ENCODE assay signal across 9 cellular contexts in the genomic region with DNA sequence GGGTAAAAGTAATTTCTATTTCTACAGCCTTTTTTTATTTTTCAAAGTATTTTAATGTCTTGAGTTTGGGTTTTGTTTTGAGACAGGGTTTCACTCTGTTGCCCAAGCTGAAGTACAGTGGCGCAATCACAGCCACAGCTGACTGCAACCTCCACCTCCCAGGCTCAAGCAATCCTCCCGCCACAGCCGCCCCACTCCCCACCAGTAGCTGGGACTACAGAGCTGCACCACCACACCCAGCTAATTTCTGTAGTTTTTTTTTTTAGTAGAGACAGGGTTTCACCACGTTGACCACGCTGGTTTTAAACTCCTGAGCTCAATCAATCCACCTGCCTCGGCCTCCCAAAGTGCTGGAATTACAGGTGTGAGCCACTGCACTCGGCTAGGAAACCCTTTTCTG. TPM values are rescaled to one million over a fixed set of nuclear protein-coding genes. Genes with fewer than 3 reads are reported as not detected.
A peak's percentile ranks its signal among the peaks of the same experiment; 100 is the strongest.
DNase-seq lines count a peak whose midpoint lies in the region; TF ChIP-seq lines count a peak whose summit lies in the region.
"Had no signal": no experiment of that assay in that cellular context is flagged by ENCODE, and none has a peak within 500 bp of the region (broad histone marks: within the 10 kb centered on the region; RNA-seq: fewer than 3 reads in every experiment).

No MANE protein-coding gene starts in this region.

- TF ChIP-seq CTCF in NB4 (IDR thresholded peaks at IDR 0.05; ENCODE audit: low read depth, low read length) (no peak), mammary epithelial cell (conservative IDR thresholded peaks at IDR 0.05 in 1 of 2, IDR thresholded peaks at IDR 0.05 in 1 of 2; ENCODE audit: extremely low read depth in 1 of 2, insufficient read depth in 1 of 2, low read depth in 1 of 2, low read length in 2 of 2) (no peak), neutrophil (IDR thresholded peaks at IDR 0.05) (no peak)

- H3K4me1 ChIP-seq in mammary epithelial cell (ENCODE audit: insufficient read depth, low read length) (peaks cover 55% of the 10 kb centered on the region), neutrophil (ENCODE audit: control insufficient read depth in 1 of 2, insufficient read depth in 1 of 2, low read depth in 1 of 2, low read length in 1 of 2) (peaks cover 41 to 55% of the 10 kb centered on the region in 2 experiments)

- H3K36me3 ChIP-seq in mammary epithelial cell (ENCODE audit: insufficient read depth, low read length) = no peaks in the 10 kb centered on the region
- peaks cover 4% of the 10 kb centered on the region for H3K36me3 ChIP-seq in neutrophil

- no TSS peak for BruUV-seq in mammary epithelial cell (replicated peaks; lab: Mats Ljungman, UMichigan)

- no peak for TF ChIP-seq POLR2A in NB4 (IDR thresholded peaks at IDR 0.05; ENCODE audit: extremely low read depth, insufficient read length)

- in situ Hi-C loops in mammary epithelial cell (cut with MboI; ENCODE audit: low sequenced_read_pairs in 2 of 2) = loop anchor here in 1 of 2 donors (5.0 kb wide), 1 partner anchor 96 kb away; no protein-coding TSS in a partner anchor

- DNase-seq in DMS53 (lab: John Stamatoyannopoulos, UW) = peak; percentile 7
- DNase-seq in DMS53 treated with DMSO at 0.1 percent for 48 hours (lab: John Stamatoyannopoulos, UW; ENCODE audit: unreplicated experiment) = no peak
- peak; percentile 91 for DNase-seq in NB4 (ENCODE audit: low read depth)
- DNase-seq in mammary epithelial cell = peak; percentile 48
- DNase-seq in NCI-H526 (lab: John Stamatoyannopoulos, UW) = no peak
- DNase-seq in T1000 (lab: John Stamatoyannopoulos, UW) = no peak
- no peak for DNase-seq in SHP77 treated with DMSO at 0.1 percent for 48 hours (lab: John Stamatoyannopoulos, UW)

- H3K27me3 ChIP-seq in mammary epithelial cell (ENCODE audit: insufficient read depth, low read length) = no peaks in the 10 kb centered on the region
- no peaks in the 10 kb centered on the region for H3K27me3 ChIP-seq in neutrophil

- no peak overlapping the region for H3K9ac ChIP-seq in mammary epithelial cell (ENCODE audit: insufficient read depth, low read length)

- H3K9me3 ChIP-seq in mammary epithelial cell (replicated peaks; ENCODE audit: insufficient read depth, low read length) = no peaks in the 10 kb centered on the region
- no peaks in the 10 kb centered on the region for H3K9me3 ChIP-seq in neutrophil

- H2AFZ ChIP-seq in mammary epithelial cell (ENCODE audit: low read depth, low read length) = no peak overlapping the region

- intact Hi-C loops in mammary epithelial cell (cut with micrococcal nuclease) = no loop called here

- dilution Hi-C loops in mammary epithelial cell (cut with HindIII; ENCODE audit: low sequenced_read_pairs) = no loop called here

- H3K79me2 ChIP-seq in mammary epithelial cell (ENCODE audit: insufficient read depth, low read length) = no peaks in the 10 kb centered on the region

- WGBS in mammary epithelial cell (ENCODE audit: low coverage, missing lambda C conversion rate) = 87% methylated on average over 3 of the region's 7 CpGs

- H3K4me3 ChIP-seq in NB4 (ENCODE audit: low read depth, low read length) (no peak overlapping the region), mammary epithelial cell (replicated peaks in 1 of 3; ENCODE audit: insufficient read depth in 1 of 3, low read depth in 2 of 3, low read length in 3 of 3) (no peak overlapping the region), neutrophil (ENCODE audit: low read depth in 1 of 2, low read length in 1 of 2) (peak overlapping the region; percentile 41 to 48)
- H3K4me3 ChIP-seq: SK-N-MC had no signal

- no peaks in the 10 kb centered on the region for H4K20me1 ChIP-seq in mammary epithelial cell (ENCODE audit: insufficient read depth, low read length)

- H3K27ac ChIP-seq in mammary epithelial cell (ENCODE audit: insufficient read depth, low read depth, low read length) (no peak overlapping the region), neutrophil (peak overlapping the region; percentile 89)
- H3K27ac ChIP-seq: SK-N-MC had no signal

- H3K4me2 ChIP-seq in mammary epithelial cell (ENCODE audit: insufficient read depth, low read depth, low read length) = no peak overlapping the region

- CTCF ChIA-PET in mammary epithelial cell (lab: Charles Lee; ENCODE audit: low non-redundant PET) = no interaction called here

RNA-seq across cellular contexts. Expression of gene TUBD1, which starts 44.0 kb away (rescaled TPM):
- 1 to 10 TPM; 4.1 to 5.8 TPM for total RNA-seq in mammary epithelial cell
- polyA plus RNA-seq in mammary epithelial cell = 4.1 TPM
- not detected for polyA minus RNA-seq in mammary epithelial cell

RNA-seq across cellular contexts. Expression of gene RPS6KB1, which starts 44.1 kb away (rescaled TPM):
- 10 to 100 TPM; 16.8 to 28.5 TPM for total RNA-seq in mammary epithelial cell
- 8.2 TPM for polyA plus RNA-seq in mammary epithelial cell
- 12.8 TPM for polyA minus RNA-seq in mammary epithelial cell

Comparison
In these comparisons a context has a peak if more than half of its experiments do, and no peak if none do; other contexts are left out.
1. DNase-seq: peak in DMS53 (single experiment), NB4 (single experiment) and mammary epithelial cell (single experiment); none in DMS53 treated with DMSO at 0.1 percent for 48 hours (single experiment), NCI-H526 (0 of 2), T1000 (single experiment) and SHP77 treated with DMSO at 0.1 percent for 48 hours (single experiment).
2. H3K4me3 ChIP-seq: peak in neutrophil (2 of 2); none in NB4 (single experiment) and mammary epithelial cell (0 of 3).